11 cellular contexts compared by ENCODE assay signal in genomic region chr11:12249590-12250260, GRCh38.
DNase-seq lines count a peak whose midpoint lies in the region; ATAC-seq, FAIRE-seq and TF ChIP-seq lines count a peak whose summit lies in the region.
"Had no signal": no experiment of that assay in that cellular context is flagged by ENCODE, and none has a peak within 500 bp of the region (broad histone marks: within the 10 kb centered on the region; RNA-seq: fewer than 3 reads in every experiment).

No MANE protein-coding gene starts in this region.

- no peaks in the 10 kb centered on the region for H3K27me3 ChIP-seq in testis

- no peak overlapping the region for H3K4me3 ChIP-seq in testis

- intact Hi-C loops in testis (cut with DNase I; ENCODE audit: low total_unique reads): no loop called here

- TF ChIP-seq CTCF in testis (IDR thresholded peaks at IDR 0.05): no peak

- FAIRE-seq in RCC 7860 (lab: Jason Lieb, UNC): no peak

- H3K9me3 ChIP-seq in testis: no peaks in the 10 kb centered on the region

- ATAC-seq in HG03097 (IDR thresholded peaks at IDR 0.05; ENCODE audit: low FRiP score, unreplicated experiment): no peak
- ATAC-seq: left ventricle myocardium superior had no signal

- TF ChIP-seq POLR2A in testis (IDR thresholded peaks at IDR 0.05): no peak

- DNase-seq in NCI-H1048 (lab: John Stamatoyannopoulos, UW) (peak; percentile 33), NCI-H345 treated with DMSO at 0.1 percent for 48 hours (lab: John Stamatoyannopoulos, UW; ENCODE audit: unreplicated experiment) (peak; percentile 97), dermis blood vessel endothelial cell (peak; percentile 97), testis (peak; percentile 47), RCC 7860 (ENCODE audit: low spot score) (no peak), SKM-1 (lab: John Stamatoyannopoulos, UW; ENCODE audit: unreplicated experiment) (no peak)
- DNase-seq in activated naive CD4-positive, alpha-beta T cell treated with anti-CD3 and anti-CD28 coated beads, Interleukin-2, amount 50 U/mL, for 16 hours: no peak
- DNase-seq: activated CD4-positive, alpha-beta memory T cell treated with anti-CD3 and anti-CD28 coated beads, Interleukin-2, amount 10 ng/mL, durations not matched to agents 7 days and 5 days; amniotic stem cell; left ventricle myocardium superior had no signal

- peaks cover 51% of the 10 kb centered on the region for H3K4me1 ChIP-seq in testis

- H3K27ac ChIP-seq in testis: peak overlapping the region; percentile 74 to 75

- WGBS in testis, 2 donors: 42 to 63% methylated on average over 20 of the region's 20 CpGs

- H3K36me3 ChIP-seq in testis (ENCODE audit: low read depth, missing control alignments): no peaks in the 10 kb centered on the region

Comparison
In these comparisons a context has a peak if more than half of its experiments do, and no peak if none do; other contexts are left out.
1. DNase-seq: peak in NCI-H1048 (single experiment), NCI-H345 treated with DMSO at 0.1 percent for 48 hours (single experiment), dermis blood vessel endothelial cell (single experiment) and testis (single experiment); none in activated naive CD4-positive, alpha-beta T cell treated with anti-CD3 and anti-CD28 coated beads, Interleukin-2, amount 50 U/mL, for 16 hours (single experiment), RCC 7860 (single experiment) and SKM-1 (single experiment).